Comparison of ENCODE assay signal across 10 cellular contexts in genomic region chr1:18146886-18147285, GRCh38. TPM values are rescaled to one million over a fixed set of nuclear protein-coding genes. Genes with fewer than 3 reads are reported as not detected.
"Had no signal": no experiment of that assay in that cellular context is flagged by ENCODE, and none has a peak within 500 bp of the region (broad histone marks: within the 10 kb centered on the region; RNA-seq: fewer than 3 reads in every experiment).

No MANE protein-coding gene starts in this region.

- FAIRE-seq: H54 had no signal

- H3K4me1 ChIP-seq: HAP-1 had no signal

- ATAC-seq: GM23338 had no signal

- H3K9me3 ChIP-seq: HAP-1 had no signal

- H2AFZ ChIP-seq: GM23248, GM23338 had no signal

- H3K27ac Mint-ChIP-seq: GM23338, HFFc6 had no signal

- H3K4me3 ChIP-seq: GM23248, GM23338, HAP-1 had no signal

- DNase-seq: GM23248, GOT3, H7, H9, HCEC 1CT, HFFc6 had no signal

- H3K36me3 ChIP-seq: HAP-1 had no signal

- H3K4me3 Mint-ChIP-seq: GM23338, H9, HFFc6 had no signal

- H3K9ac ChIP-seq: GM23248 had no signal

- H3K27ac ChIP-seq: GM23248 had no signal

- H3K4me2 ChIP-seq: GM23338 had no signal

- H3K9me3 Mint-ChIP-seq: GM23338, H9 had no signal

RNA-seq across cellular contexts. Expression of gene IGSF21, which starts 39.3 kb away (rescaled TPM):
- total RNA-seq: GM23248, H4, HFFc6 had no signal
- polyA plus RNA-seq: GM23248 had no signal
